In genomic region chr15:78637776-78638435, GRCh38 we compare ENCODE assay signal across 18 cellular contexts. TPM values are rescaled to one million over a fixed set of nuclear protein-coding genes. Genes with fewer than 3 reads are reported as not detected.
A peak's percentile ranks its signal among the peaks of the same experiment; 100 is the strongest.
DNase-seq lines count a peak whose midpoint lies in the region; ATAC-seq and TF ChIP-seq lines count a peak whose summit lies in the region.
"Had no signal": no experiment of that assay in that cellular context is flagged by ENCODE, and none has a peak within 500 bp of the region (broad histone marks: within the 10 kb centered on the region; RNA-seq: fewer than 3 reads in every experiment).

No MANE protein-coding gene starts in this region.

- DNase-seq in DMS 273 (lab: John Stamatoyannopoulos, UW; ENCODE audit: unreplicated experiment) (peak; percentile 69), DMS 273 treated with DMSO at 0.1 percent for 48 hours (lab: John Stamatoyannopoulos, UW) (no peak), ELF-1 (ENCODE audit: low read depth, low spot score) (peak; percentile 24), NCI-H524 (lab: John Stamatoyannopoulos, UW) (peak; percentile 88 to 96), glutamatergic neuron (peak; percentile 69), right atrium auricular region (ENCODE audit: low spot score) (no peak), Calu3 (no peak)
- DNase-seq: GOT3; NCI-H2029; NK-92 treated with Interleukin-12 subunit alpha and Interleukin-12 subunit beta, amount 100 ng/mL, for 24 hours had no signal

- H3K36me3 Mint-ChIP-seq in glutamatergic neuron (ENCODE audit: unreplicated experiment) = peaks cover 17% of the 10 kb centered on the region
- peaks cover 11% of the 10 kb centered on the region for H3K36me3 Mint-ChIP-seq in Calu3 (ENCODE audit: insufficient read depth, unreplicated experiment)

- no peak overlapping the region for H3K27ac ChIP-seq in right atrium auricular region
- H3K27ac ChIP-seq: 22Rv1, BLaER1, HL-60, PC-9, SK-N-MC had no signal

- H3K4me1 ChIP-seq in right atrium auricular region = peaks cover 0 to 10% of the 10 kb centered on the region in 2 donors

- intact Hi-C loops in Calu3 (cut with micrococcal nuclease; ENCODE audit: unreplicated experiment) = loop anchor here (1.0 kb wide), 1 partner anchor 71 kb away; no protein-coding TSS in a partner anchor

- no peak overlapping the region for H3K4me3 ChIP-seq in right atrium auricular region
- H3K4me3 ChIP-seq: BLaER1, PC-9, SK-N-MC had no signal

- H3K36me3 ChIP-seq in right atrium auricular region = no peaks in the 10 kb centered on the region
- H3K36me3 ChIP-seq: BLaER1 had no signal

- peaks cover 0 to 6% of the 10 kb centered on the region in 2 donors for H3K27me3 ChIP-seq in right atrium auricular region
- H3K27me3 ChIP-seq: BLaER1 had no signal

- CTCF ChIA-PET in Calu3 (lab: Charles Lee) = interaction anchor here (0.6 to 1.4 kb wide), 4 partner anchors 72 to 134 kb away, joined by 5 to 7 read pairs (median 6); no protein-coding TSS in a partner anchor

- H3K4me1 Mint-ChIP-seq in glutamatergic neuron (ENCODE audit: low read depth, unreplicated experiment) (peaks cover 45% of the 10 kb centered on the region), Calu3 (ENCODE audit: low read depth, unreplicated experiment) (no peaks in the 10 kb centered on the region)

- peaks cover 7% of the 10 kb centered on the region for H3K9me3 Mint-ChIP-seq in glutamatergic neuron (ENCODE audit: unreplicated experiment)
- peaks cover 2% of the 10 kb centered on the region for H3K9me3 Mint-ChIP-seq in Calu3 (ENCODE audit: low read depth, unreplicated experiment)

- TF ChIP-seq CTCF in glutamatergic neuron (IDR thresholded peaks at IDR 0.05; ENCODE audit: partially characterized antibody, unreplicated experiment) = no peak
- TF ChIP-seq CTCF in right atrium auricular region (IDR thresholded peaks at IDR 0.05) = no peak
- no peak for TF ChIP-seq CTCF in Calu3 (IDR thresholded peaks at IDR 0.05; ENCODE audit: unreplicated experiment)

- H3K27ac Mint-ChIP-seq in glutamatergic neuron (ENCODE audit: unreplicated experiment) (peak overlapping the region; percentile 62), Calu3 (ENCODE audit: unreplicated experiment) (no peak overlapping the region)
- H3K27ac Mint-ChIP-seq: HFFc6 had no signal

- ATAC-seq in GM21381 (IDR thresholded peaks at IDR 0.05; ENCODE audit: unreplicated experiment) = no peak

- peak overlapping the region; percentile 55 for H3K4me3 Mint-ChIP-seq in glutamatergic neuron (ENCODE audit: unreplicated experiment)
- no peak overlapping the region for H3K4me3 Mint-ChIP-seq in Calu3 (ENCODE audit: low read depth, unreplicated experiment)
- H3K4me3 Mint-ChIP-seq: HFFc6 had no signal

- H3K27me3 Mint-ChIP-seq in glutamatergic neuron (ENCODE audit: unreplicated experiment) = peaks cover 6% of the 10 kb centered on the region
- H3K27me3 Mint-ChIP-seq in Calu3 (ENCODE audit: unreplicated experiment) = peaks cover 59% of the 10 kb centered on the region

- peaks cover 0 to 10% of the 10 kb centered on the region in 2 donors for H3K9me3 ChIP-seq in right atrium auricular region

- BruUV-seq in Calu3 (replicated peaks; lab: Mats Ljungman, UMichigan) = no TSS peak

RNA-seq across cellular contexts. Expression of gene CHRNB4, which starts 3.1 kb away (rescaled TPM):
- total RNA-seq in glutamatergic neuron (ENCODE audit: unreplicated experiment) = 71.6 TPM
- not detected for total RNA-seq in right atrium auricular region
- not detected in 2 replicates for total RNA-seq in Calu3 (2022)
- total RNA-seq: HFFc6; T-helper 1 cell treated with Interleukin-12 subunit alpha and Interleukin-12 subunit beta and Interleukin-4 antibody, amounts not matched to agents 30 ng/mL and 1 ng/mL, for 36 hours had no signal

RNA-seq across cellular contexts. Expression of gene CHRNA3, which starts 17.1 kb away (rescaled TPM):
- total RNA-seq in glutamatergic neuron (ENCODE audit: unreplicated experiment) (208 TPM), right atrium auricular region (1 to 10 TPM in 1 of 2 donors, not detected in 1; 1.7 TPM), Calu3 (2022) (not detected in 2 replicates)
- total RNA-seq: HFFc6; PC-9; T-helper 1 cell treated with Interleukin-12 subunit alpha and Interleukin-12 subunit beta and Interleukin-4 antibody, amounts not matched to agents 30 ng/mL and 1 ng/mL, for 36 hours had no signal

Comparison
In these comparisons a context has a peak if more than half of its experiments do, and no peak if none do; other contexts are left out.
1. DNase-seq: peak in DMS 273 (single experiment), ELF-1 (single experiment), NCI-H524 (2 of 2) and glutamatergic neuron (single experiment); none in DMS 273 treated with DMSO at 0.1 percent for 48 hours (single experiment), right atrium auricular region (single experiment) and Calu3 (single experiment).
2. RNA of gene CHRNB4, which starts 3.1 kb away (total RNA-seq): 71.6 TPM in glutamatergic neuron (single experiment); not detected in right atrium auricular region and not detected in Calu3; every median in the first group is over 10 times any median in the second.
3. RNA of gene CHRNA3, which starts 17.1 kb away (total RNA-seq): 208 TPM in glutamatergic neuron (single experiment); 1.7 TPM in right atrium auricular region and not detected in Calu3; every median in the first group is over 10 times any median in the second.